8 cellular contexts compared by ENCODE assay signal in the genomic region with DNA sequence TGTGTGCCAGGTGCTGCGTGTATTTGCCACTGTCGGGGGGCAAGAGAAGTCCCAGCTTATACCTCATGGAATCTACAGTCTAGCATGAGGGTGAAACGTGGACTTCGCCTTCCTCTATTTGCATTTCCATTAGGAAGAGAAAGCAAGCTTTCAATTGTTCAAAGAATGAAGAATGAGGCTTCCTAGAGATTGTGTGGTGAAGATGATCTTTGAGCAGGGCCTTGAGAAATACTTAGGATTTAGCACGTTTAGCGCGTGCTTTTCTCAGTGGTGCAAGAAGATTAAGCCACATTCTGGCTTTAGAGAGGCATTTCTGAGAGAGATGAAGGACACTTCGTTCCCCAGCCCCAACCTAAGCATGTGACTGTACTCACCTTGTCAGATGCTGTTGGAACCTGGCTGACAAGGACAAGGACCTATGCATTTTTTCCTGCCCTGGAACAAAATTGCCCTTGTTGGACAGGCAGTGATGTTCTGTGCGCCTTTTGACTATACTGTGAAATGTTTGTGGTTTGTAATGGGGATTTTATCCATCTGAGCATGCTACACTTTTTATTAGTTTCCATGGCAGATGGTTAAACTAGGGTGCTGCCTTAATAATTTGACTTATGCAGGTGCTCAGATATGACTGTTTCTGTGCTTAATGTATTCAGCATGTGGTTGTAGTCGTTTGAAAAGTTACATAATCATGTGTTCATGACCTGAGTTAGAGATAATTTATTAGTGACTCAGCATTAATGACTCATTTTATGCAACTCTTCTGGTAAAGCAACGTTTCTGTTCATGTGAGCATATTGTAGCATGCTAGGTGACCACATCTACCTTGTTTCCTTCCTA. TPM values are rescaled to one million over a fixed set of nuclear protein-coding genes. Genes with fewer than 3 reads are reported as not detected.
DNase-seq lines count a peak whose midpoint lies in the region; ATAC-seq and TF ChIP-seq lines count a peak whose summit lies in the region.

No MANE protein-coding gene starts in this region.

- peak overlapping the region in 1 of 3 donors; percentile 41 for H3K27ac ChIP-seq in right lobe of liver

- TF ChIP-seq CTCF in AG10803 (conservative IDR thresholded peaks at IDR 0.05; ENCODE audit: low read length) = no peak
- no peak for TF ChIP-seq CTCF in right lobe of liver (IDR thresholded peaks at IDR 0.05)

- H3K4me3 Mint-ChIP-seq in T-helper 17 cell = no peak overlapping the region

- no peaks in the 10 kb centered on the region for H3K9me3 ChIP-seq in T-helper 17 cell (ENCODE audit: control insufficient read depth, low read length, poor library complexity, severe bottlenecking)
- no peaks in the 10 kb centered on the region for H3K9me3 ChIP-seq in right lobe of liver

- DNase-seq in AG10803 (ENCODE audit: low read depth) (peak; percentile 67), T-helper 17 cell (no peak), right lobe of liver (no peak), DMS153 treated with DMSO at 0.1 percent for 48 hours (lab: John Stamatoyannopoulos, UW; ENCODE audit: unreplicated experiment) (no peak), iPS-NIHi7 (ENCODE audit: extremely low spot score) (no peak)
- DNase-seq in stimulated activated CD8-positive, alpha-beta memory T cell treated with anti-CD3 and anti-CD28 coated beads, Interleukin-4, amount 100 ng/mL, for 48 hours = no peak

- no peak overlapping the region for H3K4me3 ChIP-seq in AG10803 (ENCODE audit: low read length)
- H3K4me3 ChIP-seq in right lobe of liver = no peak overlapping the region

- ATAC-seq in GM18873 (IDR thresholded peaks at IDR 0.05; ENCODE audit: low FRiP score, unreplicated experiment) (peak; percentile 57), HG03039 (IDR thresholded peaks at IDR 0.05; ENCODE audit: unreplicated experiment) (peak; percentile 70), T-helper 17 cell (peak; percentile 20), right lobe of liver (peak; percentile 60 to 81 (median 73))

- no peaks in the 10 kb centered on the region for H3K27me3 Mint-ChIP-seq in T-helper 17 cell

- H3K36me3 ChIP-seq in right lobe of liver = no peaks in the 10 kb centered on the region

- H3K27ac Mint-ChIP-seq in T-helper 17 cell = no peak overlapping the region

- H3K4me1 Mint-ChIP-seq in T-helper 17 cell = peaks cover 40% of the 10 kb centered on the region

- TF ChIP-seq POLR2A in right lobe of liver (IDR thresholded peaks at IDR 0.05) = no peak

- H3K36me3 Mint-ChIP-seq in T-helper 17 cell (ENCODE audit: low read depth) = peaks cover 8% of the 10 kb centered on the region

- H3K27me3 ChIP-seq in right lobe of liver = no peaks in the 10 kb centered on the region

- intact Hi-C loops in right lobe of liver (cut with DNase I) = no loop called here

- 48% methylated on average over 11 of the region's 11 CpGs for WGBS in right lobe of liver (ENCODE audit: insufficient coverage, low coverage, low lambda C conversion rate, missing lambda C conversion rate)

- H3K4me1 ChIP-seq in right lobe of liver = peaks cover 0 to 19% (median 6%) of the 10 kb centered on the region in 4 donors

RNA-seq across cellular contexts. Expression of a gene that starts 10.7 kb away (rescaled TPM):
- 10 to 100 TPM; 61.9 to 72.0 TPM for total RNA-seq in T-helper 17 cell
- 10 to 100 TPM; 27.0 to 42.4 (median 32.3) TPM for total RNA-seq in right lobe of liver

Comparison
In these comparisons a context has a peak if more than half of its experiments do, and no peak if none do; other contexts are left out.
1. ATAC-seq: peak in every context shown above with its lines; median percentile 73 in right lobe of liver; 70 in HG03039; 57 in GM18873; 20 in T-helper 17 cell.